ENCODE assay signal across 11 cellular contexts in the genomic region with DNA sequence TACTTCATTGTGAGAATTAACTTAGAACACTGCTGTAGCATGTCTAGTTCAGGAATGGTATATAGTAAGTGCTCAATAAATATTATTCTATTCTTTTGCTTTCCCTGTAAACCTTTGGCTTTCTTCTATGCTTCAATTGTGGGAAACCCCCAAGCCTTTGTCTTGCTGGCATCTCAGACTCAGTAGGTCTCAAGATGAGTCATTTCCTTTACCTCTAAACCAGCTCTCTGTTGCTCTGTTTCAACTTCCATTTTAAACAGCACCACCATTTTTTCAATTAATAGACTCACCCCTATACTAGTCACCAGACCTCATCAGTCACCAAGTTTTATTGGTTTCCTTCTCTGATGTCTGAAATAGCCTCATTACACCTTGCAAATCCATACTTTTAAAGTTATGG. TPM values are rescaled to one million over a fixed set of nuclear protein-coding genes. Genes with fewer than 3 reads are reported as not detected.
DNase-seq lines count a peak whose midpoint lies in the region; ATAC-seq, FAIRE-seq and TF ChIP-seq lines count a peak whose summit lies in the region.
"Had no signal": no experiment of that assay in that cellular context is flagged by ENCODE, and none has a peak within 500 bp of the region (broad histone marks: within the 10 kb centered on the region; RNA-seq: fewer than 3 reads in every experiment).

No MANE protein-coding gene starts in this region.

- intact Hi-C loops in prostate gland (cut with DNase I) = no loop called here

- H3K79me2 ChIP-seq in keratinocyte (ENCODE audit: control insufficient read depth, insufficient read depth, low read length) (no peaks in the 10 kb centered on the region), osteoblast (ENCODE audit: insufficient read depth, low read length) (no peaks in the 10 kb centered on the region)

- DNase-seq in keratinocyte (ENCODE audit: low read depth, low spot score) = peak; percentile 5
- DNase-seq in caudate nucleus (lab: John Stamatoyannopoulos, UW) = no peak
- DNase-seq in osteoblast (ENCODE audit: insufficient read length, low spot score, missing footprints) = no peak
- DNase-seq in activated effector memory CD4-positive, alpha-beta T cell treated with anti-CD3 and anti-CD28 coated beads, Interleukin-2, amount 50 U/mL, for 16 hours = no peak
- no peak for DNase-seq in prostate gland (ENCODE audit: low spot score)
- DNase-seq: NCI-H82, ovary had no signal

- H3K4me2 ChIP-seq in keratinocyte (ENCODE audit: control insufficient read depth, extremely low read depth, insufficient read depth, low read depth, low read length) = no peak overlapping the region
- H3K4me2 ChIP-seq in osteoblast (ENCODE audit: insufficient read depth, low read length) = no peak overlapping the region

- peak; percentile 99 for ATAC-seq in GM18873 (IDR thresholded peaks at IDR 0.05; ENCODE audit: low FRiP score, unreplicated experiment)
- peak; percentile 100 for ATAC-seq in GM21786 (IDR thresholded peaks at IDR 0.05; ENCODE audit: unreplicated experiment)
- peak; percentile 98 for ATAC-seq in HG03571 (IDR thresholded peaks at IDR 0.05; ENCODE audit: unreplicated experiment)

- H3K4me3 ChIP-seq in keratinocyte (ENCODE audit: control insufficient read depth in 2 of 3, extremely low read depth in 1 of 3, insufficient read depth in 2 of 3, low read depth in 1 of 3, low read length in 3 of 3) (no peak overlapping the region), osteoblast (ENCODE audit: insufficient read depth, low read length) (no peak overlapping the region), prostate gland (no peak overlapping the region)
- H3K4me3 ChIP-seq: ovary had no signal

- no peak for FAIRE-seq in keratinocyte (lab: Jason Lieb, UNC)
- FAIRE-seq: frontal cortex had no signal

- H3K36me3 ChIP-seq in keratinocyte (ENCODE audit: control insufficient read depth in 2 of 2, extremely low read depth in 1 of 2, insufficient read depth in 2 of 2, low read length in 2 of 2) (no peaks in the 10 kb centered on the region), osteoblast (ENCODE audit: insufficient read depth, low read length) (no peaks in the 10 kb centered on the region), prostate gland (no peaks in the 10 kb centered on the region)
- H3K36me3 ChIP-seq: ovary had no signal

- H3K4me1 ChIP-seq in keratinocyte (ENCODE audit: control insufficient read depth, extremely low read depth, insufficient read depth, low read length) = peaks cover 8% of the 10 kb centered on the region
- no peaks in the 10 kb centered on the region for H3K4me1 ChIP-seq in osteoblast (ENCODE audit: insufficient read depth, low read length)
- H3K4me1 ChIP-seq in prostate gland (replicated peaks) = no peaks in the 10 kb centered on the region

- TF ChIP-seq CTCF in keratinocyte (optimal IDR thresholded peaks at IDR 0.05 in 1 of 3, IDR thresholded peaks at IDR 0.05 in 1 of 3, conservative IDR thresholded peaks at IDR 0.05 in 1 of 3; ENCODE audit: extremely low read depth in 1 of 3, insufficient read depth in 2 of 3, low read length in 3 of 3) = no peak
- no peak for TF ChIP-seq CTCF in osteoblast (IDR thresholded peaks at IDR 0.05; ENCODE audit: extremely low read depth, low read depth, low read length)
- no peak for TF ChIP-seq CTCF in prostate gland (IDR thresholded peaks at IDR 0.05)

- H3K27ac ChIP-seq in keratinocyte (ENCODE audit: control insufficient read depth, insufficient read depth, low read length) = no peak overlapping the region
- H3K27ac ChIP-seq in caudate nucleus (ENCODE audit: low read depth, low read length) = no peak overlapping the region
- H3K27ac ChIP-seq in osteoblast (ENCODE audit: low read depth, low read length) = no peak overlapping the region
- H3K27ac ChIP-seq in prostate gland = no peak overlapping the region
- H3K27ac ChIP-seq: ovary had no signal

- no peak overlapping the region for H3K9ac ChIP-seq in keratinocyte (ENCODE audit: control insufficient read depth, extremely low read depth, insufficient read depth, low read length)

- no peaks in the 10 kb centered on the region for H4K20me1 ChIP-seq in keratinocyte (ENCODE audit: control insufficient read depth, extremely low read depth, insufficient read depth, low read length)
- H4K20me1 ChIP-seq in osteoblast (ENCODE audit: insufficient read depth, low read length) = no peaks in the 10 kb centered on the region

- H3K9me3 ChIP-seq in keratinocyte (ENCODE audit: control insufficient read depth, low read depth, low read length) (no peaks in the 10 kb centered on the region), osteoblast (ENCODE audit: low read depth, low read length) (no peaks in the 10 kb centered on the region), prostate gland (no peaks in the 10 kb centered on the region)
- H3K9me3 ChIP-seq: ovary had no signal

- H3K27me3 ChIP-seq in keratinocyte (ENCODE audit: control insufficient read depth, extremely low read depth, insufficient read depth, low read length) (no peaks in the 10 kb centered on the region), osteoblast (ENCODE audit: insufficient read depth, low read length) (no peaks in the 10 kb centered on the region), prostate gland (replicated peaks; ENCODE audit: insufficient read depth) (no peaks in the 10 kb centered on the region)
- H3K27me3 ChIP-seq: ovary had no signal

- no peaks in the 10 kb centered on the region for H3K9me1 ChIP-seq in keratinocyte (ENCODE audit: control insufficient read depth, extremely low read depth, insufficient read depth, low read length)

- dilution Hi-C loops in keratinocyte (cut with MboI; ENCODE audit: extremely low pct_ligation_motif_present, low sequenced_read_pairs) = no loop called here

- peak overlapping the region; percentile 67 for H2AFZ ChIP-seq in keratinocyte (ENCODE audit: control insufficient read depth, low read length)
- H2AFZ ChIP-seq in osteoblast (ENCODE audit: low read length) = no peak overlapping the region

- no peak for TF ChIP-seq POLR2A in prostate gland (IDR thresholded peaks at IDR 0.05)

RNA-seq across cellular contexts. Expression of gene DMAC1, which starts 43.5 kb away (rescaled TPM):
- 22.0 to 71.4 TPM (median 70.4 TPM) in 3 replicates for polyA plus RNA-seq in keratinocyte
- 326 TPM for polyA plus RNA-seq in keratinocyte (2011; ENCODE audit: low read depth)
- 34.2 and 48.8 TPM in 2 replicates for polyA plus RNA-seq in keratinocyte (2011; cell fraction: cytosol; rRNA removed)
- 17.9 and 25.3 TPM in 2 replicates for polyA plus RNA-seq in keratinocyte (2011; cell fraction: nucleus; rRNA removed)
- 58.9 and 69.9 TPM in 2 replicates for polyA plus RNA-seq in keratinocyte (2012; ENCODE audit: low replicate concordance)
- 10.6 to 14.0 TPM (median 11.2 TPM) in 3 replicates for polyA minus RNA-seq in keratinocyte
- 18.8 TPM for polyA minus RNA-seq in keratinocyte (2011; cell fraction: cytosol; rRNA and poly(A)+ RNA removed)
- 3.1 and 3.6 TPM in 2 replicates for polyA minus RNA-seq in keratinocyte (2011; cell fraction: nucleus; rRNA and poly(A)+ RNA removed)
- total RNA-seq in osteoblast (7.6 and 10.0 TPM in 2 replicates), prostate gland (10 to 100 TPM; 16.6 to 22.5 TPM)
